Comparison of ENCODE assay signal across 8 cellular contexts in genomic region chr15:92904832-92905640, GRCh38. TPM values are rescaled to one million over a fixed set of nuclear protein-coding genes. Genes with fewer than 3 reads are reported as not detected.
DNase-seq lines count a peak whose midpoint lies in the region; ATAC-seq and TF ChIP-seq lines count a peak whose summit lies in the region.

No MANE protein-coding gene starts in this region.

- peak overlapping the region; percentile 86 for H3K4me2 ChIP-seq in OCI-LY3 (ENCODE audit: low read length)

- peaks cover 52% of the 10 kb centered on the region for H3K4me1 ChIP-seq in CD8-positive, alpha-beta memory T cell (ENCODE audit: insufficient read depth, low read length)
- H3K4me1 ChIP-seq in OCI-LY3 (ENCODE audit: low read length): peaks cover 43% of the 10 kb centered on the region
- peaks cover 23% of the 10 kb centered on the region for H3K4me1 ChIP-seq in endocrine pancreas (ENCODE audit: control insufficient read depth, insufficient read depth, low read length)
- peaks cover 49% of the 10 kb centered on the region for H3K4me1 ChIP-seq in neuron (ENCODE audit: insufficient read depth, low read length)

- H3K27ac Mint-ChIP-seq in CD8-positive, alpha-beta memory T cell: peak overlapping the region; percentile 98 to 100 (median 99)

- peaks cover 63 to 74% (median 72%) of the 10 kb centered on the region in 3 donors for H3K4me1 Mint-ChIP-seq in CD8-positive, alpha-beta memory T cell

- no peak overlapping the region for H2AFZ ChIP-seq in OCI-LY3 (ENCODE audit: low read depth, low read length)
- H2AFZ ChIP-seq in neuron (ENCODE audit: low read depth, low read length): no peak overlapping the region

- peaks cover 77% of the 10 kb centered on the region for H4K20me1 ChIP-seq in OCI-LY3 (ENCODE audit: insufficient read depth, low read length)

- DNase-seq in CD8-positive, alpha-beta memory T cell: no peak
- DNase-seq in NCI-H748 (lab: John Stamatoyannopoulos, UW; ENCODE audit: unreplicated experiment) (no peak), cerebellar cortex (ENCODE audit: low spot score) (no peak)

- H3K36me3 ChIP-seq in CD8-positive, alpha-beta memory T cell (ENCODE audit: insufficient read depth, low read length): no peaks in the 10 kb centered on the region
- H3K36me3 ChIP-seq in OCI-LY3 (replicated peaks; ENCODE audit: low read depth, low read length) (peaks cover 50% of the 10 kb centered on the region), endocrine pancreas (ENCODE audit: control insufficient read depth, insufficient read depth, low read length) (peaks cover 6% of the 10 kb centered on the region), neuron (ENCODE audit: insufficient read depth, low read length) (peaks cover 34% of the 10 kb centered on the region)

- peaks cover 3 to 57% (median 5%) of the 10 kb centered on the region in 3 donors for H3K36me3 Mint-ChIP-seq in CD8-positive, alpha-beta memory T cell

- no peaks in the 10 kb centered on the region for H3K27me3 ChIP-seq in CD8-positive, alpha-beta memory T cell (ENCODE audit: insufficient read depth, low read length, poor library complexity, severe bottlenecking)
- H3K27me3 ChIP-seq in OCI-LY3 (ENCODE audit: low read depth, low read length) (no peaks in the 10 kb centered on the region), endocrine pancreas (ENCODE audit: control insufficient read depth, insufficient read depth, low read length) (no peaks in the 10 kb centered on the region), neuron (ENCODE audit: insufficient read depth, low read length) (no peaks in the 10 kb centered on the region)

- H3K27ac ChIP-seq in CD8-positive, alpha-beta memory T cell (ENCODE audit: low read depth, low read length): peak overlapping the region; percentile 97
- peak overlapping the region; percentile 74 for H3K27ac ChIP-seq in OCI-LY3 (ENCODE audit: low read length)

- no peaks in the 10 kb centered on the region for H3K9me3 ChIP-seq in CD8-positive, alpha-beta memory T cell (ENCODE audit: low read length)
- no peaks in the 10 kb centered on the region for H3K9me3 ChIP-seq in OCI-LY3 (ENCODE audit: insufficient read depth, low read length)
- H3K9me3 ChIP-seq in endocrine pancreas (ENCODE audit: control insufficient read depth, low read length): no peaks in the 10 kb centered on the region
- no peaks in the 10 kb centered on the region for H3K9me3 ChIP-seq in neuron (ENCODE audit: low read length)

- H3K79me2 ChIP-seq in OCI-LY3 (ENCODE audit: low read length): peaks cover 99% of the 10 kb centered on the region

- H3K27me3 Mint-ChIP-seq in CD8-positive, alpha-beta memory T cell: peaks cover 0 to 8% of the 10 kb centered on the region in 2 donors

- ATAC-seq in HG02884 (IDR thresholded peaks at IDR 0.05; ENCODE audit: unreplicated experiment) (no peak), HG03280 (IDR thresholded peaks at IDR 0.05; ENCODE audit: unreplicated experiment) (no peak)

- H3K9ac ChIP-seq in OCI-LY3 (ENCODE audit: low read length) (peak overlapping the region; percentile 68), endocrine pancreas (ENCODE audit: control insufficient read depth, insufficient read depth, low read length) (peak overlapping the region; percentile 88)

- CTCF ChIA-PET in CD8-positive, alpha-beta memory T cell (lab: Charles Lee): interaction anchor here (0.9 to 6.9 kb wide), 7 partner anchors 10 to 96 kb away, joined by 3 to 79 read pairs (median 20); no protein-coding TSS in a partner anchor

- peak overlapping the region; percentile 56 for H3K4me3 ChIP-seq in CD8-positive, alpha-beta memory T cell (ENCODE audit: low read length)
- H3K4me3 ChIP-seq in OCI-LY3 (ENCODE audit: low read length) (peak overlapping the region; percentile 76), endocrine pancreas (ENCODE audit: control insufficient read depth, insufficient read depth, low read length) (peak overlapping the region; percentile 95), neuron (ENCODE audit: low read length) (peak overlapping the region; percentile 66)

- H3K9me3 Mint-ChIP-seq in CD8-positive, alpha-beta memory T cell: no peaks in the 10 kb centered on the region

- no peak for TF ChIP-seq CTCF in OCI-LY3 (IDR thresholded peaks at IDR 0.05; ENCODE audit: low read depth, low read length)

- H3K4me3 Mint-ChIP-seq in CD8-positive, alpha-beta memory T cell: peak overlapping the region; percentile 90 to 100 (median 91)

- POLR2A ChIA-PET in CD8-positive, alpha-beta memory T cell (lab: Charles Lee): interaction anchor here (1.0 to 11.5 kb wide), 8 partner anchors 9 to 96 kb away, joined by 3 to 455 read pairs (median 24); no protein-coding TSS in a partner anchor

RNA-seq across cellular contexts. Expression of gene CHD2, which starts 4.9 kb away (rescaled TPM):
- 100 to 1,000 TPM in 1 of 2 experiments, 10 to 100 TPM in 1; 99.0 to 109 TPM for total RNA-seq in CD8-positive, alpha-beta memory T cell
- polyA plus RNA-seq in CD8-positive, alpha-beta memory T cell: 80.3 TPM
